Comparison of ENCODE assay signal across 27 cellular contexts in the genomic region with DNA sequence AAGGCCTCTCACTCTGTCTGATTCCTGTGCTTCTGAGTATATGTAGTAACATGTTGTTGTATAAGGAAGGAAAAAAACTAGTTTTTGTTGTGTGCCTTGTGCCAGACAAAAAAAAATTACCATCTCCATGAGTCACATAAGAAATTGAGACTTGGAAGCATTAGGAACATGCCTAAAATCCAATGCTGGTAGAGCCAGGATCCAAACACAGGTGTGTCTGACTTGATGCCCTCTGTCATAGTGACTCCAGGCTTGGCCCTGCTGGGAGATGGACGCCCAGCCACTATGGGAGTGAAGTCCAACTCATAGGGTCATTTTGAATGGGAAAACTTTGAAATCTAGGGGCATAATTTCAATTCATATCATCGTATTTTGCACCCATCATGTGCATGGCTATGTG.
"Had no signal": no experiment of that assay in that cellular context is flagged by ENCODE, and none has a peak within 500 bp of the region (broad histone marks: within the 10 kb centered on the region; RNA-seq: fewer than 3 reads in every experiment).

No MANE protein-coding gene starts in this region.

- H3K27ac ChIP-seq: hepatocyte, spleen, suprapubic skin, tibial artery had no signal

- ATAC-seq: activated CD4-positive, alpha-beta T cell treated with anti-CD3 and anti-CD28 coated beads for 36 hours; activated CD8-positive, alpha-beta memory T cell treated with anti-CD3 and anti-CD28 coated beads, Interleukin-2, amount 10 ng/mL, durations not matched to agents 7 days and 5 days; activated CD8-positive, alpha-beta T cell treated with anti-CD3 and anti-CD28 coated beads, Interleukin-2, amount 10 ng/mL, durations not matched to agents 7 days and 5 days; activated T-cell treated with anti-CD3 and anti-CD28 coated beads, Interleukin-2, amount 50 U/mL, for 72 hours; esophagus mucosa; left colon; naive thymus-derived CD4-positive, alpha-beta T cell; right cardiac atrium; T-cell had no signal

- H3K36me3 Mint-ChIP-seq: activated CD8-positive, alpha-beta memory T cell treated with anti-CD3 and anti-CD28 coated beads, Interleukin-2, amount 10 ng/mL, durations not matched to agents 7 days and 5 days had no signal

- H3K27me3 Mint-ChIP-seq: activated CD4-positive, alpha-beta T cell treated with anti-CD3 and anti-CD28 coated beads for 36 hours; activated naive CD8-positive, alpha-beta T cell had no signal

- H3K4me3 Mint-ChIP-seq: activated CD4-positive, alpha-beta T cell treated with anti-CD3 and anti-CD28 coated beads for 36 hours; activated CD8-positive, alpha-beta memory T cell treated with anti-CD3 and anti-CD28 coated beads, Interleukin-2, amount 10 ng/mL, durations not matched to agents 7 days and 5 days; activated CD8-positive, alpha-beta T cell treated with anti-CD3 and anti-CD28 coated beads, Interleukin-2, amount 10 ng/mL, durations not matched to agents 7 days and 5 days; activated naive CD8-positive, alpha-beta T cell; activated T-cell treated with anti-CD3 and anti-CD28 coated beads, Interleukin-2, amount 50 U/mL, for 72 hours; naive thymus-derived CD4-positive, alpha-beta T cell; neural crest cell; T-cell; T-helper 2 cell treated with Interferon-gamma antibody and Interleukin-4, amounts not matched to agents 5 μg/mL and 100 μg/mL, for 36 hours had no signal

- H3K4me1 Mint-ChIP-seq: activated CD4-positive, alpha-beta T cell treated with anti-CD3 and anti-CD28 coated beads for 36 hours; activated CD8-positive, alpha-beta memory T cell treated with anti-CD3 and anti-CD28 coated beads, Interleukin-2, amount 10 ng/mL, durations not matched to agents 7 days and 5 days; naive thymus-derived CD4-positive, alpha-beta T cell; neural crest cell; T-cell had no signal

- H3K27ac Mint-ChIP-seq: activated CD4-positive, alpha-beta T cell treated with anti-CD3 and anti-CD28 coated beads for 36 hours; activated CD8-positive, alpha-beta memory T cell treated with anti-CD3 and anti-CD28 coated beads, Interleukin-2, amount 10 ng/mL, durations not matched to agents 7 days and 5 days; activated CD8-positive, alpha-beta T cell treated with anti-CD3 and anti-CD28 coated beads, Interleukin-2, amount 10 ng/mL, durations not matched to agents 7 days and 5 days; activated naive CD8-positive, alpha-beta T cell; activated T-cell treated with anti-CD3 and anti-CD28 coated beads, Interleukin-2, amount 50 U/mL, for 72 hours; naive thymus-derived CD4-positive, alpha-beta T cell; T-cell; T-helper 2 cell treated with Interferon-gamma antibody and Interleukin-4, amounts not matched to agents 5 μg/mL and 100 μg/mL, for 36 hours had no signal

- H3K9me3 Mint-ChIP-seq: activated T-cell treated with anti-CD3 and anti-CD28 coated beads, Interleukin-2, amount 50 U/mL, for 72 hours; neural crest cell; T-cell; T-helper 2 cell treated with Interferon-gamma antibody and Interleukin-4, amounts not matched to agents 5 μg/mL and 100 μg/mL, for 36 hours had no signal

- DNase-seq: activated CD4-positive, alpha-beta T cell treated with anti-CD3 and anti-CD28 coated beads for 36 hours; activated CD4-positive, CD25-positive, alpha-beta regulatory T cell; activated CD8-positive, alpha-beta memory T cell treated with anti-CD3 and anti-CD28 coated beads, Interleukin-2, amount 10 ng/mL, durations not matched to agents 7 days and 5 days; activated CD8-positive, alpha-beta T cell treated with anti-CD3 and anti-CD28 coated beads, Interleukin-2, amount 10 ng/mL, durations not matched to agents 7 days and 5 days; activated naive CD4-positive, alpha-beta T cell treated with Interleukin-2 at 50 U/mL for 16 hours; activated T-cell treated with anti-CD3 and anti-CD28 coated beads, Interleukin-2, amount 50 U/mL, for 72 hours; anterior cingulate cortex; cortex of kidney; gastrocnemius medialis; glutamatergic neuron; kidney; left colon; mammary epithelial cell; midbrain; naive thymus-derived CD4-positive, alpha-beta T cell; nucleus accumbens; right cardiac atrium; spleen; stimulated activated naive CD4-positive, alpha-beta T cell; T-cell; tibial artery had no signal
